ENCODE assay signal across 10 cellular contexts in the genomic region with DNA sequence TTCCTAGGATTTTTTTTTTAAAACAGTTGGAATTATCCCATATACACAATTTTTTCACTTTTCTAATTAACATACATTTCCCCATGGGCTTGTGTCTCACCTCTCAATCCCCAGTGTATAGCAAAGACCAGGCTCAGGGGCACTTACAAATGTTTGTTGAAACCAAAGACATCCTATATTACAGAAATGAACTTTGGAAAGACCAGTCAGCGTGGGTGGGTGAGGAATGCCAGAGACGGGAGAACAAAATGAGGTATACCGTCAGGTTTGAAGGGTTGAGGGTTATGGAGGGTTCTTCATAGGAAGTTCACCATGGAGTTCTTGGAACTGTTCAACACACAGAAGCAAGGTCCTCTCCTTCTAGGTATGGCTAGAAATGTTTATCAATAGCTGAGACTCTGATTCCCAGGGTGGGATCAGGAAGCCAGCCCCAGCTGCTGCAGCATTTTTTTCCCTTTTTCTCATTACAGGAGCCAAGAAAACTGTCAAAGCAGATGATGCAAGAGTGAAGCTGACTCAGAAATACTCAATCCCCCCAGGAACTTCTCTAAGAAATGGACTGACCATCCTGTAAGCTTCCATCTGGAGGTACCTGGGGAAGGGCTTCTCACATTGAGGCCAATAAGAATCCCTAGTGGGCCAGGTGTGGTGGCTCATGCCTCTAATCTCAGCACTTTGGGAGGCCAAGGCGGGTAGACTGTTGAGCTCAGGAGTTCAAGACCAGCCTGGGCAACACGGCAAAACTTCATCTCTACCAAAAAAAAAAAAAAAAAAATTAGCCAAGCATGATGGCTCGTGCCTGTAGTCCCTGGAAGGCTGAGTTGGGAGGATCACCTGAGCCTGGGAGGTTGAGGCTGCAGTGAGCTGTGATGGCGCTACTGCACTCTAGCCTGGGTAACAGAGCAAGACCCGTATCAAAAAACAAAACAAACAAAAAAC. TPM values are rescaled to one million over a fixed set of nuclear protein-coding genes. Genes with fewer than 3 reads are reported as not detected.
A peak's percentile ranks its signal among the peaks of the same experiment; 100 is the strongest.
DNase-seq lines count a peak whose midpoint lies in the region; ATAC-seq and TF ChIP-seq lines count a peak whose summit lies in the region.
"Had no signal": no experiment of that assay in that cellular context is flagged by ENCODE, and none has a peak within 500 bp of the region (broad histone marks: within the 10 kb centered on the region; RNA-seq: fewer than 3 reads in every experiment).

No MANE protein-coding gene starts in this region.

- H3K27me3 ChIP-seq in osteoblast (ENCODE audit: insufficient read depth, low read length) (no peaks in the 10 kb centered on the region), body of pancreas (no peaks in the 10 kb centered on the region)
- H3K27me3 ChIP-seq: SJCRH30 had no signal

- 83 to 88% methylated on average over 8 of the region's 8 CpGs for WGBS in body of pancreas, 2 donors

- intact Hi-C loops in activated CD8-positive, alpha-beta T cell treated with anti-CD3 and anti-CD28 coated beads for 36 hours (cut with micrococcal nuclease): no loop called here
- intact Hi-C loops in body of pancreas (cut with DNase I): loop anchor here (10.0 kb wide), 1 partner anchor 123 kb away; no protein-coding TSS in a partner anchor

- ATAC-seq in activated CD8-positive, alpha-beta T cell treated with anti-CD3 and anti-CD28 coated beads, Interleukin-2, amount 10 ng/mL, durations not matched to agents 7 days and 5 days: no peak
- ATAC-seq in activated CD8-positive, alpha-beta T cell treated with anti-CD3 and anti-CD28 coated beads for 36 hours: no peak
- no peak for ATAC-seq in body of pancreas

- H3K9me3 Mint-ChIP-seq in activated CD8-positive, alpha-beta T cell treated with anti-CD3 and anti-CD28 coated beads, Interleukin-2, amount 10 ng/mL, durations not matched to agents 7 days and 5 days (ENCODE audit: insufficient read depth): no peaks in the 10 kb centered on the region
- H3K9me3 Mint-ChIP-seq in activated CD8-positive, alpha-beta T cell treated with anti-CD3 and anti-CD28 coated beads for 36 hours: no peaks in the 10 kb centered on the region
- no peaks in the 10 kb centered on the region for H3K9me3 Mint-ChIP-seq in chondrocyte (ENCODE audit: low read depth)

- H3K36me3 Mint-ChIP-seq in activated CD8-positive, alpha-beta T cell treated with anti-CD3 and anti-CD28 coated beads, Interleukin-2, amount 10 ng/mL, durations not matched to agents 7 days and 5 days (ENCODE audit: low read depth): peaks cover 54% of the 10 kb centered on the region
- peaks cover 25% of the 10 kb centered on the region for H3K36me3 Mint-ChIP-seq in activated CD8-positive, alpha-beta T cell treated with anti-CD3 and anti-CD28 coated beads for 36 hours (ENCODE audit: low read depth)
- H3K36me3 Mint-ChIP-seq in chondrocyte (ENCODE audit: low read depth): peaks cover 21% of the 10 kb centered on the region

- peaks cover 20% of the 10 kb centered on the region for H3K36me3 ChIP-seq in osteoblast (ENCODE audit: insufficient read depth, low read length)
- peaks cover 0 to under 1% of the 10 kb centered on the region in 2 donors for H3K36me3 ChIP-seq in body of pancreas (replicated peaks in 1 of 2; ENCODE audit: insufficient read depth in 1 of 2, low read depth in 2 of 2)

- H3K4me3 Mint-ChIP-seq in activated CD8-positive, alpha-beta T cell treated with anti-CD3 and anti-CD28 coated beads, Interleukin-2, amount 10 ng/mL, durations not matched to agents 7 days and 5 days: no peak overlapping the region
- no peak overlapping the region for H3K4me3 Mint-ChIP-seq in activated CD8-positive, alpha-beta T cell treated with anti-CD3 and anti-CD28 coated beads for 36 hours
- peak overlapping the region; percentile 14 for H3K4me3 Mint-ChIP-seq in chondrocyte (ENCODE audit: unreplicated experiment)

- H3K79me2 ChIP-seq in osteoblast (ENCODE audit: insufficient read depth, low read length): no peaks in the 10 kb centered on the region

- peak overlapping the region; percentile 58 for H3K4me2 ChIP-seq in osteoblast (ENCODE audit: insufficient read depth, low read length)
- H3K4me2 ChIP-seq: KMS-11 had no signal

- H3K4me1 Mint-ChIP-seq in activated CD8-positive, alpha-beta T cell treated with anti-CD3 and anti-CD28 coated beads, Interleukin-2, amount 10 ng/mL, durations not matched to agents 7 days and 5 days (ENCODE audit: low read depth): peaks cover 49% of the 10 kb centered on the region
- peaks cover 18% of the 10 kb centered on the region for H3K4me1 Mint-ChIP-seq in activated CD8-positive, alpha-beta T cell treated with anti-CD3 and anti-CD28 coated beads for 36 hours (ENCODE audit: low read depth)
- H3K4me1 Mint-ChIP-seq in chondrocyte (ENCODE audit: low read depth): peaks cover 32% of the 10 kb centered on the region

- TF ChIP-seq CTCF in activated CD8-positive, alpha-beta T cell treated with anti-CD3 and anti-CD28 coated beads for 36 hours (IDR thresholded peaks at IDR 0.05): no peak
- TF ChIP-seq CTCF in chondrocyte (IDR thresholded peaks at IDR 0.05) (no peak), osteoblast (IDR thresholded peaks at IDR 0.05; ENCODE audit: extremely low read depth, low read depth, low read length) (no peak), body of pancreas (IDR thresholded peaks at IDR 0.05) (no peak)

- no peaks in the 10 kb centered on the region for H3K9me3 ChIP-seq in osteoblast (ENCODE audit: low read depth, low read length)
- no peaks in the 10 kb centered on the region for H3K9me3 ChIP-seq in body of pancreas
- H3K9me3 ChIP-seq: SJCRH30 had no signal

- H3K4me1 ChIP-seq in osteoblast (ENCODE audit: insufficient read depth, low read length) (peaks cover 24% of the 10 kb centered on the region), body of pancreas (peaks cover 9% of the 10 kb centered on the region)
- H3K4me1 ChIP-seq: SJCRH30 had no signal

- peak overlapping the region; percentile 34 for H2AFZ ChIP-seq in osteoblast (ENCODE audit: low read length)

- no peak for TF ChIP-seq POLR2A in body of pancreas (IDR thresholded peaks at IDR 0.05)

- CTCF ChIA-PET in activated CD8-positive, alpha-beta T cell treated with anti-CD3 and anti-CD28 coated beads, Interleukin-2, amount 10 ng/mL, durations not matched to agents 7 days and 5 days (lab: Charles Lee): interaction anchor here (0.7 to 4.7 kb wide), 11 partner anchors 9 to 123 kb away, joined by 3 to 29 read pairs (median 3); a partner anchor contains a TSS
- CTCF ChIA-PET in activated CD8-positive, alpha-beta T cell treated with anti-CD3 and anti-CD28 coated beads for 36 hours (lab: Charles Lee): interaction anchor here (0.7 to 2.5 kb wide), 12 partner anchors 15 to 270 kb away, joined by 3 to 12 read pairs (median 5); no protein-coding TSS in a partner anchor

- no peak for DNase-seq in activated CD8-positive, alpha-beta T cell treated with anti-CD3 and anti-CD28 coated beads, Interleukin-2, amount 10 ng/mL, durations not matched to agents 7 days and 5 days
- no peak for DNase-seq in activated CD8-positive, alpha-beta T cell treated with anti-CD3 and anti-CD28 coated beads for 36 hours
- DNase-seq in HCEC 1CT: peak; percentile 40
- DNase-seq in chondrocyte (ENCODE audit: low spot score): no peak
- DNase-seq in osteoblast (ENCODE audit: insufficient read length, low spot score, missing footprints): peak; percentile 68
- DNase-seq in kidney glomerular epithelial cell (lab: John Stamatoyannopoulos, UW): no peak
- no peak for DNase-seq in RPMI8226
- DNase-seq in body of pancreas: no peak

- POLR2A ChIA-PET in activated CD8-positive, alpha-beta T cell treated with anti-CD3 and anti-CD28 coated beads, Interleukin-2, amount 10 ng/mL, durations not matched to agents 7 days and 5 days (lab: Charles Lee): interaction anchor here (0.5 to 1.6 kb wide), 2 partner anchors 71 to 129 kb away, joined by 3 to 5 read pairs; no protein-coding TSS in a partner anchor
- POLR2A ChIA-PET in activated CD8-positive, alpha-beta T cell treated with anti-CD3 and anti-CD28 coated beads for 36 hours (lab: Charles Lee): interaction anchor here (1.0 kb wide), 1 partner anchor 112 kb away, joined by 3 read pairs; no protein-coding TSS in a partner anchor

- peak overlapping the region; percentile 58 for H3K27ac Mint-ChIP-seq in activated CD8-positive, alpha-beta T cell treated with anti-CD3 and anti-CD28 coated beads, Interleukin-2, amount 10 ng/mL, durations not matched to agents 7 days and 5 days
- H3K27ac Mint-ChIP-seq in activated CD8-positive, alpha-beta T cell treated with anti-CD3 and anti-CD28 coated beads for 36 hours: no peak overlapping the region
- peak overlapping the region; percentile 91 for H3K27ac Mint-ChIP-seq in chondrocyte (ENCODE audit: unreplicated experiment)

- H4K20me1 ChIP-seq in osteoblast (ENCODE audit: insufficient read depth, low read length): peaks cover 14% of the 10 kb centered on the region

- H3K27ac ChIP-seq in osteoblast (ENCODE audit: low read depth, low read length) (peak overlapping the region; percentile 70), body of pancreas (no peak overlapping the region)
- H3K27ac ChIP-seq: KMS-11, SJCRH30 had no signal

- no peaks in the 10 kb centered on the region for H3K27me3 Mint-ChIP-seq in activated CD8-positive, alpha-beta T cell treated with anti-CD3 and anti-CD28 coated beads, Interleukin-2, amount 10 ng/mL, durations not matched to agents 7 days and 5 days (ENCODE audit: low read depth)
- H3K27me3 Mint-ChIP-seq in activated CD8-positive, alpha-beta T cell treated with anti-CD3 and anti-CD28 coated beads for 36 hours: no peaks in the 10 kb centered on the region
- H3K27me3 Mint-ChIP-seq in chondrocyte (ENCODE audit: low read depth): no peaks in the 10 kb centered on the region

- H3K4me3 ChIP-seq in osteoblast (ENCODE audit: insufficient read depth, low read length) (no peak overlapping the region), body of pancreas (no peak overlapping the region)
- H3K4me3 ChIP-seq: SJCRH30 had no signal

RNA-seq across cellular contexts. Expression of a gene that starts 15.9 kb away (rescaled TPM):
- total RNA-seq in activated CD8-positive, alpha-beta T cell treated with anti-CD3 and anti-CD28 coated beads, Interleukin-2, amount 10 ng/mL, durations not matched to agents 7 days and 5 days: 10 to 100 TPM; 30.1 to 30.7 TPM
- total RNA-seq in activated CD8-positive, alpha-beta T cell treated with anti-CD3 and anti-CD28 coated beads for 36 hours: 10 to 100 TPM; 22.2 to 23.8 TPM
- total RNA-seq in chondrocyte (56.2 to 64.7 TPM (median 64.0 TPM) in 3 replicates), osteoblast (57.5 and 64.8 TPM in 2 replicates), body of pancreas (10 to 100 TPM; 16.3 to 27.4 TPM)

Comparison
In these comparisons a context has a peak if more than half of its experiments do, and no peak if none do; other contexts are left out.
1. DNase-seq: peak in HCEC 1CT (single experiment) and osteoblast (single experiment); none in activated CD8-positive, alpha-beta T cell treated with anti-CD3 and anti-CD28 coated beads, Interleukin-2, amount 10 ng/mL, durations not matched to agents 7 days and 5 days (single experiment), activated CD8-positive, alpha-beta T cell treated with anti-CD3 and anti-CD28 coated beads for 36 hours (single experiment), chondrocyte (single experiment), kidney glomerular epithelial cell (single experiment), RPMI8226 (single experiment) and body of pancreas (0 of 4).